8 cellular contexts compared by ENCODE assay signal in the genomic region with DNA sequence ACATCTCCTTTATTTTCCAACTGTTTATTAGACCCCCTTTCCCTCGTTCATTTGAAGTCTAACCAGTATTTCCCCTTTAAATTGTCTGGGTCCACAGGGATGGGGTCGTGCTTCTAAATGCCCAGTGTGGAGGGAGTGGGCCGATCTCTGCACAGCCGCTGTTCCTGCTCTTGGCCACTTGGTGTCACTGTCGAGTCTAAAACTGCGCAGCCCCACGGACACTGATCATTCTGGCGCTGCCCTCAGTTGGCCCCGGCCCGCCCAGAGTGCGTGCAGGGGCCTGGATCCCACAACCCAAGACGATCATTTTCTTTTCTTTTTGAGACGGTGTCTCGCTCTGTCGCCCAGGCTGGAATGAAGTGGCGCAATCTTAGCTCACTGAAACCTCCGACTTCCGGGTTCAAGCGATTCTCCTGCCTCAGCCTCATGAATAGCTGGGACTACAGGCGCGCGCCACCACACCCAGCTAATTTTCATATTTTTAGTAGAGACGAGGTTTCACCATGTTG. TPM values are rescaled to one million over a fixed set of nuclear protein-coding genes. Genes with fewer than 3 reads are reported as not detected.
DNase-seq lines count a peak whose midpoint lies in the region; ATAC-seq, FAIRE-seq and TF ChIP-seq lines count a peak whose summit lies in the region.

No MANE protein-coding gene starts in this region.

- peak; percentile 26 for FAIRE-seq in keratinocyte (lab: Jason Lieb, UNC)

- H3K79me2 ChIP-seq in mammary epithelial cell (ENCODE audit: insufficient read depth, low read length) (no peaks in the 10 kb centered on the region), keratinocyte (ENCODE audit: control insufficient read depth, insufficient read depth, low read length) (no peaks in the 10 kb centered on the region)

- intact Hi-C loops in mammary epithelial cell (cut with micrococcal nuclease), result loop anchor here (1.0 to 5.0 kb wide), 5 partner anchors 33 to 628 kb away; no protein-coding TSS in a partner anchor

- no peak for ATAC-seq in GM18909 (IDR thresholded peaks at IDR 0.05; ENCODE audit: poor library complexity, unreplicated experiment)

- DNase-seq in DMS153 (lab: John Stamatoyannopoulos, UW) (peak; percentile 5), NCI-H2029 treated with DMSO at 0.1 percent for 48 hours (lab: John Stamatoyannopoulos, UW) (peak; percentile 52), WERI-Rb-1 (peak; percentile 63), mammary epithelial cell (peak; percentile 25), keratinocyte (ENCODE audit: low read depth, low spot score) (peak; percentile 7)
- peak; percentile 39 to 66 for DNase-seq in stimulated activated CD4-positive, alpha-beta T cell treated with anti-CD3 and anti-CD28 coated beads, Interleukin-1b, Interleukin-23, amount 100 ng/mL, for 4 hours (ENCODE audit: low read depth in 2 of 2)

- POLR2A ChIA-PET in HEK293 (lab: Yijun Ruan, JAX), result interaction anchor here (1.0 to 2.6 kb wide), 2 partner anchors 18 to 33 kb away, joined by 4 to 12 read pairs; no protein-coding TSS in a partner anchor

- H3K4me1 ChIP-seq in HEK293 (ENCODE audit: control insufficient read depth, insufficient read depth, low read length), result peaks cover 3% of the 10 kb centered on the region; the same call in 1 of the 2 replicates
- H3K4me1 ChIP-seq in mammary epithelial cell (ENCODE audit: insufficient read depth, low read length), result no peaks in the 10 kb centered on the region
- no peaks in the 10 kb centered on the region for H3K4me1 ChIP-seq in keratinocyte (ENCODE audit: control insufficient read depth, extremely low read depth, insufficient read depth, low read length)

- in situ Hi-C loops in mammary epithelial cell (cut with MboI; ENCODE audit: low sequenced_read_pairs in 2 of 2), result loop anchor here in 1 of 2 donors (5.0 kb wide), 1 partner anchor 38 kb away; no protein-coding TSS in a partner anchor

- H4K20me1 ChIP-seq in mammary epithelial cell (ENCODE audit: insufficient read depth, low read length) (no peaks in the 10 kb centered on the region), keratinocyte (ENCODE audit: control insufficient read depth, extremely low read depth, insufficient read depth, low read length) (no peaks in the 10 kb centered on the region)

- H3K9ac ChIP-seq in mammary epithelial cell (ENCODE audit: insufficient read depth, low read length) (no peak overlapping the region), keratinocyte (ENCODE audit: control insufficient read depth, extremely low read depth, insufficient read depth, low read length) (no peak overlapping the region)

- H3K9me3 ChIP-seq in HEK293 (ENCODE audit: control insufficient read depth, insufficient read depth, low read depth, low read length), result no peaks in the 10 kb centered on the region; the same call in 1 of the 2 replicates
- H3K9me3 ChIP-seq in WERI-Rb-1 (ENCODE audit: severe bottlenecking), result no peaks in the 10 kb centered on the region
- H3K9me3 ChIP-seq in mammary epithelial cell (replicated peaks; ENCODE audit: insufficient read depth, low read length), result no peaks in the 10 kb centered on the region
- H3K9me3 ChIP-seq in keratinocyte (ENCODE audit: control insufficient read depth, low read depth, low read length), result no peaks in the 10 kb centered on the region

- WGBS in mammary epithelial cell (ENCODE audit: low coverage, missing lambda C conversion rate), result 35% methylated on average over 22 of the region's 23 CpGs

- H3K27ac ChIP-seq in HEK293 (ENCODE audit: extremely low read depth, low read depth, low read length) (no peak overlapping the region), WERI-Rb-1 (no peak overlapping the region), mammary epithelial cell (ENCODE audit: insufficient read depth, low read depth, low read length) (no peak overlapping the region), keratinocyte (ENCODE audit: control insufficient read depth, insufficient read depth, low read length) (no peak overlapping the region)

- no peak overlapping the region for H3K4me3 ChIP-seq in HEK293 (ENCODE audit: low read depth, low read length)
- H3K4me3 ChIP-seq in WERI-Rb-1 (ENCODE audit: low read depth, low read length), result no peak overlapping the region
- no peak overlapping the region for H3K4me3 ChIP-seq in mammary epithelial cell (replicated peaks in 1 of 3; ENCODE audit: insufficient read depth in 1 of 3, low read depth in 2 of 3, low read length in 3 of 3)
- no peak overlapping the region for H3K4me3 ChIP-seq in keratinocyte (ENCODE audit: control insufficient read depth in 2 of 3, extremely low read depth in 1 of 3, insufficient read depth in 2 of 3, low read depth in 1 of 3, low read length in 3 of 3)

- CTCF ChIA-PET in HEK293 (lab: Yijun Ruan, JAX) (interaction anchor here (0.6 to 6.3 kb wide), 44 partner anchors 8 to 1835 kb away, joined by 3 to 152 read pairs (median 4); partner anchors contain the start of gene WDR88), mammary epithelial cell (lab: Charles Lee; ENCODE audit: low non-redundant PET) (no interaction called here)

- dilution Hi-C loops in mammary epithelial cell (cut with HindIII; ENCODE audit: low sequenced_read_pairs) (no loop called here), keratinocyte (cut with MboI; ENCODE audit: extremely low pct_ligation_motif_present, low sequenced_read_pairs) (no loop called here)

- H2AFZ ChIP-seq in mammary epithelial cell (ENCODE audit: low read depth, low read length) (no peak overlapping the region), keratinocyte (ENCODE audit: control insufficient read depth, low read length) (no peak overlapping the region)

- H3K36me3 ChIP-seq in HEK293 (ENCODE audit: control insufficient read depth in 2 of 2, insufficient read depth in 1 of 2, low read length in 2 of 2) (no peaks in the 10 kb centered on the region; a peak in 1 of 3 replicates), WERI-Rb-1 (no peaks in the 10 kb centered on the region), mammary epithelial cell (ENCODE audit: insufficient read depth, low read length) (no peaks in the 10 kb centered on the region), keratinocyte (ENCODE audit: control insufficient read depth in 2 of 2, extremely low read depth in 1 of 2, insufficient read depth in 2 of 2, low read length in 2 of 2) (no peaks in the 10 kb centered on the region)

- no TSS peak for BruUV-seq in mammary epithelial cell (replicated peaks; lab: Mats Ljungman, UMichigan)

- H3K27me3 ChIP-seq in WERI-Rb-1 (ENCODE audit: insufficient read depth, low read depth, severe bottlenecking) (no peaks in the 10 kb centered on the region), mammary epithelial cell (ENCODE audit: insufficient read depth, low read length) (no peaks in the 10 kb centered on the region), keratinocyte (ENCODE audit: control insufficient read depth, extremely low read depth, insufficient read depth, low read length) (no peaks in the 10 kb centered on the region)

- no peak overlapping the region for H3K4me2 ChIP-seq in mammary epithelial cell (ENCODE audit: insufficient read depth, low read depth, low read length)
- peak overlapping the region; percentile 41 for H3K4me2 ChIP-seq in keratinocyte (ENCODE audit: control insufficient read depth, extremely low read depth, insufficient read depth, low read depth, low read length)

- H3K9me1 ChIP-seq in keratinocyte (ENCODE audit: control insufficient read depth, extremely low read depth, insufficient read depth, low read length), result no peaks in the 10 kb centered on the region

- peak; percentile 99 for TF ChIP-seq CTCF in HEK293 (tag by site-specific recombination; IDR thresholded peaks at IDR 0.05)
- TF ChIP-seq CTCF in WERI-Rb-1 (IDR thresholded peaks at IDR 0.05; ENCODE audit: low read depth, low read length), result peak; percentile 92
- peak; percentile 91 to 93 for TF ChIP-seq CTCF in mammary epithelial cell (conservative IDR thresholded peaks at IDR 0.05 in 1 of 2, IDR thresholded peaks at IDR 0.05 in 1 of 2; ENCODE audit: extremely low read depth in 1 of 2, insufficient read depth in 1 of 2, low read depth in 1 of 2, low read length in 2 of 2)
- TF ChIP-seq CTCF in keratinocyte (optimal IDR thresholded peaks at IDR 0.05 in 1 of 3, IDR thresholded peaks at IDR 0.05 in 1 of 3, conservative IDR thresholded peaks at IDR 0.05 in 1 of 3; ENCODE audit: extremely low read depth in 1 of 3, insufficient read depth in 2 of 3, low read length in 3 of 3), result peak; percentile 92 to 98 (median 93)

RNA-seq across cellular contexts. Expression of gene WDR88, which starts 12.0 kb away (rescaled TPM):
- total RNA-seq in mammary epithelial cell, result under 1 TPM in 1 of 2 donors, not detected in 1; 0.33 TPM
- not detected for polyA plus RNA-seq in mammary epithelial cell
- not detected for polyA minus RNA-seq in mammary epithelial cell
- not detected in 3 replicates for polyA plus RNA-seq in keratinocyte
- not detected for polyA plus RNA-seq in keratinocyte (2011; ENCODE audit: low read depth)
- not detected in 2 replicates for polyA plus RNA-seq in keratinocyte (2011; cell fraction: cytosol; rRNA removed)
- not detected in 2 replicates for polyA plus RNA-seq in keratinocyte (2011; cell fraction: nucleus; rRNA removed)
- 0.06 TPM in 1 of 2 replicates, not detected in the other for polyA plus RNA-seq in keratinocyte (2012; ENCODE audit: low replicate concordance)
- not detected in 3 replicates for polyA minus RNA-seq in keratinocyte
- not detected for polyA minus RNA-seq in keratinocyte (2011; cell fraction: cytosol; rRNA and poly(A)+ RNA removed)
- not detected in 2 replicates for polyA minus RNA-seq in keratinocyte (2011; cell fraction: nucleus; rRNA and poly(A)+ RNA removed)

RNA-seq across cellular contexts. Expression of gene LRP3, which starts 50.2 kb away (rescaled TPM):
- total RNA-seq in mammary epithelial cell, result 10 to 100 TPM; 12.1 to 18.8 TPM
- polyA plus RNA-seq in mammary epithelial cell, result 1.8 TPM
- polyA minus RNA-seq in mammary epithelial cell, result 5.2 TPM
- 2.5 to 12.7 TPM (median 5.0 TPM) in 3 replicates for polyA plus RNA-seq in keratinocyte
- 0.40 TPM for polyA plus RNA-seq in keratinocyte (2011; ENCODE audit: low read depth)
- polyA plus RNA-seq in keratinocyte (2011; cell fraction: cytosol; rRNA removed), result 4.2 and 12.5 TPM in 2 replicates
- polyA plus RNA-seq in keratinocyte (2011; cell fraction: nucleus; rRNA removed), result 6.3 and 7.6 TPM in 2 replicates
- 3.4 and 9.8 TPM in 2 replicates for polyA plus RNA-seq in keratinocyte (2012; ENCODE audit: low replicate concordance)
- polyA minus RNA-seq in keratinocyte, result 5.2 to 11.3 TPM (median 7.7 TPM) in 3 replicates
- polyA minus RNA-seq in keratinocyte (2011; cell fraction: cytosol; rRNA and poly(A)+ RNA removed), result 16.7 TPM
- 9.0 and 13.6 TPM in 2 replicates for polyA minus RNA-seq in keratinocyte (2011; cell fraction: nucleus; rRNA and poly(A)+ RNA removed)

Comparison
In these comparisons a context has a peak if more than half of its experiments do, and no peak if none do; other contexts are left out.
1. DNase-seq: peak in every context shown above with its lines; median percentile 63 in WERI-Rb-1; 52 in stimulated activated CD4-positive, alpha-beta T cell treated with anti-CD3 and anti-CD28 coated beads, Interleukin-1b, Interleukin-23, amount 100 ng/mL, for 4 hours; 52 in NCI-H2029 treated with DMSO at 0.1 percent for 48 hours; 25 in mammary epithelial cell; 7 in keratinocyte; 5 in DMS153.